2 cellular contexts compared by ENCODE assay signal in the genomic region with DNA sequence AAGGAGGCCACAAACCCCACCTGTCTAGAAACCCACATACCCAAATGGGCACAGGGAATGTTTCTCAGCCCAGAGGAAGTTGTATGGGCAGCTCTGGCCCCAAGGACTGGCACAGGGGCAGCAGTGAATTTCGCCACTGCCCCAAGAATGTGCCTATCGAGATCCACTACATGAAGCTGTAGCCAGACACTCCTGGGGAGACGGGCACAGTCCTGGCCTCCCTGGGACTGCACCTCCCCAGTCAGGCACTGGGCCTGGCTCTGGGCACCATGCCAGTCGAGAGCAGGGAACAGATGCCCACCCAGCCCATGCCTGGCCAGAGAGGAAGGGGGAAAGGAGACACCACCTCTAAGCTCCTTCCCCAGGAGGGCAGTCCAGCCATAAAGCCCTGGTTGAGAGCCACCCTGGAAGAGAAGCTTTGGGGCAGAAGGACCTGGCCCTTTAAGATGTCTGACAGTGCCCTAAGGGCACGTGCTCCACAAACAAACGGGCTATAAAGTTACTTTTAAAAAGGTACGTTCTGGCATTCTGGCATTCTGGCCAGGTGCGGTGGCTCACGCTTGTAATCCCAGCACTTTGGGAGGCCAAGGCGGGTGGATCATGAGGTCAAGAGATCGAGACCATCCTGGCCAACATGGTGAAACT.
TF ChIP-seq lines count a peak whose summit lies in the region.

No MANE protein-coding gene starts in this region.

TF ChIP-seq in HEK293T, 16 proteins besides CTCF, POLR2A, EP300 and RAD21:
- TF ChIP-seq SUZ12 (IDR thresholded peaks at IDR 0.05): no peak
- TF ChIP-seq SP1 (IDR thresholded peaks at IDR 0.05): no peak
- TF ChIP-seq BHLHE40 (IDR thresholded peaks at IDR 0.05; ENCODE audit: borderline replicate concordance): no peak
- TF ChIP-seq LEF1 (IDR thresholded peaks at IDR 0.05; ENCODE audit: borderline replicate concordance): no peak
- no peak for TF ChIP-seq FOXM1 (IDR thresholded peaks at IDR 0.05; ENCODE audit: borderline replicate concordance)
- TF ChIP-seq FOXK2 (IDR thresholded peaks at IDR 0.05): no peak
- no peak for TF ChIP-seq FOXA1 (IDR thresholded peaks at IDR 0.05)
- TF ChIP-seq ZNF384 (IDR thresholded peaks at IDR 0.05): no peak
- no peak for TF ChIP-seq ELF4 (IDR thresholded peaks at IDR 0.05)
- TF ChIP-seq HDGF (IDR thresholded peaks at IDR 0.05; ENCODE audit: borderline replicate concordance): no peak
- no peak for TF ChIP-seq CTBP1 (IDR thresholded peaks at IDR 0.05; ENCODE audit: borderline replicate concordance)
- TF ChIP-seq NFRKB (IDR thresholded peaks at IDR 0.05): no peak
- TF ChIP-seq L3MBTL2 (conservative IDR thresholded peaks at IDR 0.05): no peak
- TF ChIP-seq PKNOX1 (IDR thresholded peaks at IDR 0.05): no peak
- TF ChIP-seq TARDBP (IDR thresholded peaks at IDR 0.05): no peak
TF ChIP-seq in HEK293T: peak in this region for 0.

TF ChIP-seq in HepG2, 621 proteins besides CTCF, POLR2A, EP300 and RAD21:
- TF ChIP-seq HNRNPUL1 (IDR thresholded peaks at IDR 0.05; ENCODE audit: low read depth, low read length): no peak
- TF ChIP-seq, protein P1, sequence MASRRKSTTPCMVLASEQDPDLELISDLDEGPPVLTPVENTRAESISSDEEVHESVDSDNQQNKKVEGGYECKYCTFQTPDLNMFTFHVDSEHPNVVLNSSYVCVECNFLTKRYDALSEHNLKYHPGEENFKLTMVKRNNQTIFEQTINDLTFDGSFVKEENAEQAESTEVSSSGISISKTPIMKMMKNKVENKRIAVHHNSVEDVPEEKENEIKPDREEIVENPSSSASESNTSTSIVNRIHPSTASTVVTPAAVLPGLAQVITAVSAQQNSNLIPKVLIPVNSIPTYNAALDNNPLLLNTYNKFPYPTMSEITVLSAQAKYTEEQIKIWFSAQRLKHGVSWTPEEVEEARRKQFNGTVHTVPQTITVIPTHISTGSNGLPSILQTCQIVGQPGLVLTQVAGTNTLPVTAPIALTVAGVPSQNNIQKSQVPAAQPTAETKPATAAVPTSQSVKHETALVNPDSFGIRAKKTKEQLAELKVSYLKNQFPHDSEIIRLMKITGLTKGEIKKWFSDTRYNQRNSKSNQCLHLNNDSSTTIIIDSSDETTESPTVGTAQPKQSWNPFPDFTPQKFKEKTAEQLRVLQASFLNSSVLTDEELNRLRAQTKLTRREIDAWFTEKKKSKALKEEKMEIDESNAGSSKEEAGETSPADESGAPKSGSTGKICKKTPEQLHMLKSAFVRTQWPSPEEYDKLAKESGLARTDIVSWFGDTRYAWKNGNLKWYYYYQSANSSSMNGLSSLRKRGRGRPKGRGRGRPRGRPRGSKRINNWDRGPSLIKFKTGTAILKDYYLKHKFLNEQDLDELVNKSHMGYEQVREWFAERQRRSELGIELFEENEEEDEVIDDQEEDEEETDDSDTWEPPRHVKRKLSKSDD (CRISPR knock-in tag; IDR thresholded peaks at IDR 0.05; ENCODE audit: low read depth): no peak
- TF ChIP-seq TCF7L2 (IDR thresholded peaks at IDR 0.05; ENCODE audit: low read depth, low read length): no peak
- TF ChIP-seq SIX1 (CRISPR knock-in tag; IDR thresholded peaks at IDR 0.05; ENCODE audit: borderline replicate concordance): no peak
- no peak for TF ChIP-seq HOXD1 (CRISPR knock-in tag; IDR thresholded peaks at IDR 0.05)
- TF ChIP-seq LCORL (IDR thresholded peaks at IDR 0.05): no peak
- no peak for TF ChIP-seq LCORL (CRISPR knock-in tag; IDR thresholded peaks at IDR 0.05)
- TF ChIP-seq MLX (CRISPR knock-in tag; IDR thresholded peaks at IDR 0.05): no peak
- TF ChIP-seq ZNF547 (CRISPR knock-in tag; IDR thresholded peaks at IDR 0.05): no peak
- no peak for TF ChIP-seq SAFB2 (CRISPR knock-in tag; IDR thresholded peaks at IDR 0.05; ENCODE audit: borderline replicate concordance, low read depth)
- TF ChIP-seq MXI1 (IDR thresholded peaks at IDR 0.05; ENCODE audit: borderline replicate concordance, low read depth, low read length): no peak
